11 cellular contexts compared by ENCODE assay signal in genomic region chr19:3398114-3398899, GRCh38. TPM values are rescaled to one million over a fixed set of nuclear protein-coding genes. Genes with fewer than 3 reads are reported as not detected.
DNase-seq lines count a peak whose midpoint lies in the region; ATAC-seq and TF ChIP-seq lines count a peak whose summit lies in the region.
"Had no signal": no experiment of that assay in that cellular context is flagged by ENCODE, and none has a peak within 500 bp of the region (broad histone marks: within the 10 kb centered on the region; RNA-seq: fewer than 3 reads in every experiment).

No MANE protein-coding gene starts in this region.

- no peaks in the 10 kb centered on the region for H3K9me3 ChIP-seq in parathyroid adenoma (ENCODE audit: control insufficient read depth, low read length)

- H3K79me2 ChIP-seq in parathyroid adenoma, result peaks cover 56% of the 10 kb centered on the region

- no peak overlapping the region for H2AFZ ChIP-seq in parathyroid adenoma

- peaks cover 24% of the 10 kb centered on the region for H3K4me1 ChIP-seq in parathyroid adenoma

- H3K27ac ChIP-seq in parathyroid adenoma, result peak overlapping the region; percentile 81

- H3K27me3 ChIP-seq in parathyroid adenoma (ENCODE audit: control insufficient read depth, insufficient read depth, low read length), result no peaks in the 10 kb centered on the region

- H3K36me3 ChIP-seq in parathyroid adenoma (ENCODE audit: control insufficient read depth, insufficient read depth, low read length), result no peaks in the 10 kb centered on the region

- peak overlapping the region; percentile 66 for H3K4me2 ChIP-seq in parathyroid adenoma (ENCODE audit: low read length)

- DNase-seq in AG10803 (ENCODE audit: low read depth) (peak; percentile 71), choroid plexus epithelial cell (ENCODE audit: low read depth) (peak; percentile 54), iPS-NIHi11 (ENCODE audit: low spot score) (peak; percentile 75), NCI-H2196 (lab: John Stamatoyannopoulos, UW; ENCODE audit: unreplicated experiment) (no peak), mesenteric fat pad (ENCODE audit: low spot score) (no peak)
- DNase-seq: activated CD4-positive, alpha-beta T cell treated with anti-CD3 and anti-CD28 coated beads for 1 hour; HFFc6 had no signal

- peak overlapping the region; percentile 36 for H3K4me3 ChIP-seq in AG10803 (ENCODE audit: low read length)
- no peak overlapping the region for H3K4me3 ChIP-seq in choroid plexus epithelial cell (ENCODE audit: low read depth, low read length)
- peak overlapping the region; percentile 36 for H3K4me3 ChIP-seq in parathyroid adenoma (ENCODE audit: low read depth, low read length)
- H3K4me3 ChIP-seq: GM12878 had no signal

- no peak overlapping the region for H3K9ac ChIP-seq in parathyroid adenoma

- TF ChIP-seq CTCF in AG10803 (conservative IDR thresholded peaks at IDR 0.05; ENCODE audit: low read length) (no peak), choroid plexus epithelial cell (conservative IDR thresholded peaks at IDR 0.05; ENCODE audit: low read depth, low read length) (no peak), parathyroid adenoma (IDR thresholded peaks at IDR 0.05) (no peak)

- no peak for ATAC-seq in GM18907 (IDR thresholded peaks at IDR 0.05; ENCODE audit: unreplicated experiment)
- ATAC-seq in HG03354 (IDR thresholded peaks at IDR 0.05; ENCODE audit: poor library complexity, severe bottlenecking, unreplicated experiment), result no peak
- ATAC-seq: GM12878 had no signal

RNA-seq across cellular contexts. Expression of gene NFIC, which starts 31.9 kb away (rescaled TPM):
- total RNA-seq in mesenteric fat pad, result 207 TPM

Comparison
In these comparisons a context has a peak if more than half of its experiments do, and no peak if none do; other contexts are left out.
1. DNase-seq: peak in AG10803 (single experiment), choroid plexus epithelial cell (single experiment) and iPS-NIHi11 (single experiment); none in NCI-H2196 (single experiment) and mesenteric fat pad (single experiment).